Comparison of ENCODE assay signal across 9 cellular contexts in genomic region chr17:16915752-16916556, GRCh38. TPM values are rescaled to one million over a fixed set of nuclear protein-coding genes. Genes with fewer than 3 reads are reported as not detected.
A peak's percentile ranks its signal among the peaks of the same experiment; 100 is the strongest.
DNase-seq lines count a peak whose midpoint lies in the region; ATAC-seq, FAIRE-seq and TF ChIP-seq lines count a peak whose summit lies in the region.
"Had no signal": no experiment of that assay in that cellular context is flagged by ENCODE, and none has a peak within 500 bp of the region (broad histone marks: within the 10 kb centered on the region; RNA-seq: fewer than 3 reads in every experiment).

No MANE protein-coding gene starts in this region.

- no peak for FAIRE-seq in A549 (lab: Jason Lieb, UNC)

- intact Hi-C loops in activated B cell treated with CpG ODN at 0.5 μM for 24 hours (cut with micrococcal nuclease) (loop anchor here (1.0 to 10.0 kb wide), 2 partner anchors 75 to 389 kb away; partner anchors contain the start of gene NT5M), psoas muscle (cut with DNase I) (no loop called here)

- peak; percentile 69 to 91; a peak in 5 of 6 replicates for ATAC-seq in A549
- ATAC-seq in activated B cell treated with CpG ODN at 0.5 μM for 24 hours (ENCODE audit: low read depth) = peak; percentile 74
- peak in 1 of 4 donors; percentile 69 for ATAC-seq in psoas muscle
- no peak for ATAC-seq in HG02938 (IDR thresholded peaks at IDR 0.05; ENCODE audit: unreplicated experiment)
- no peak for ATAC-seq in GM19023 (IDR thresholded peaks at IDR 0.05; ENCODE audit: unreplicated experiment)

- TF ChIP-seq CTCF in A549 (IDR thresholded peaks at IDR 0.05) (peak; percentile 42; the same call in 2 of the 3 replicates), GM06990 (IDR thresholded peaks at IDR 0.05; ENCODE audit: insufficient read depth, low read length, poor library complexity, severe bottlenecking) (peak; percentile 85), Loucy (conservative IDR thresholded peaks at IDR 0.05; ENCODE audit: low read length) (peak; percentile 74), activated B cell treated with CpG ODN at 0.5 μM for 24 hours (IDR thresholded peaks at IDR 0.05) (no peak), psoas muscle (IDR thresholded peaks at IDR 0.05) (peak; percentile 26)

- POLR2A ChIA-PET in A549 (lab: Yijun Ruan, JAX) = no interaction called here
- POLR2A ChIA-PET in activated B cell treated with CpG ODN at 0.5 μM for 24 hours (lab: Charles Lee) = interaction anchor here (1.4 to 2.8 kb wide), 2 partner anchors 16 to 73 kb away, joined by 5 to 14 read pairs; no protein-coding TSS in a partner anchor

- WGBS in A549 (ENCODE audit: missing lambda C conversion rate) = 60% methylated on average over 11 of the region's 11 CpGs
- WGBS in psoas muscle, 3 donors = 64 to 67% (median 65%) methylated on average over 11 of the region's 11 CpGs

- no peaks in the 10 kb centered on the region for H3K9me3 Mint-ChIP-seq in activated B cell treated with CpG ODN at 0.5 μM for 24 hours

- no peak overlapping the region for H3K27ac Mint-ChIP-seq in activated B cell treated with CpG ODN at 0.5 μM for 24 hours
- H3K27ac Mint-ChIP-seq: brain had no signal

- H3K9me3 ChIP-seq in A549 = no peaks in the 10 kb centered on the region
- H3K9me3 ChIP-seq in Loucy (ENCODE audit: insufficient read depth, low read depth, low read length) = no peaks in the 10 kb centered on the region
- no peaks in the 10 kb centered on the region for H3K9me3 ChIP-seq in psoas muscle

- H3K36me3 ChIP-seq in GM06990 (ENCODE audit: control insufficient read depth, insufficient read depth, low read length) (no peaks in the 10 kb centered on the region), Loucy (ENCODE audit: insufficient read depth, low read length) (no peaks in the 10 kb centered on the region), psoas muscle (ENCODE audit: insufficient read depth in 1 of 2, low read depth in 1 of 2) (no peaks in the 10 kb centered on the region)

- H3K4me3 ChIP-seq in A549 (no peak overlapping the region), GM06990 (replicated peaks; ENCODE audit: low read depth, low read length) (no peak overlapping the region), Loucy (ENCODE audit: low read length, poor library complexity, severe bottlenecking) (no peak overlapping the region), psoas muscle (no peak overlapping the region)

- no peak for TF ChIP-seq POLR2A in A549 (IDR thresholded peaks at IDR 0.05; ENCODE audit: low read length)

- H3K27me3 ChIP-seq in GM06990 (replicated peaks; ENCODE audit: control insufficient read depth, insufficient read depth, low read length) (no peaks in the 10 kb centered on the region), Loucy (ENCODE audit: insufficient read depth, low read length, poor library complexity, severe bottlenecking) (no peaks in the 10 kb centered on the region), psoas muscle (ENCODE audit: insufficient read depth in 3 of 3, low read length in 2 of 3) (peaks cover 0 to 3% (median 0%) of the 10 kb centered on the region in 3 donors)

- CTCF ChIA-PET in A549 (lab: Yijun Ruan, JAX) (interaction anchor here (0.5 to 2.2 kb wide), 7 partner anchors 8 to 265 kb away, joined by 3 to 5 read pairs (median 3); no protein-coding TSS in a partner anchor), activated B cell treated with CpG ODN at 0.5 μM for 24 hours (lab: Charles Lee) (interaction anchor here (1.1 to 2.7 kb wide), 9 partner anchors 61 to 83 kb away, joined by 3 to 12 read pairs (median 5); no protein-coding TSS in a partner anchor)

- no peak overlapping the region for H3K4me2 ChIP-seq in A549
- H3K4me2 ChIP-seq in Loucy (ENCODE audit: low read depth, low read length, poor library complexity, severe bottlenecking) = peak overlapping the region; percentile 43

- peak overlapping the region; percentile 83 for H2AFZ ChIP-seq in Loucy (ENCODE audit: low read length)

- H3K4me3 Mint-ChIP-seq in activated B cell treated with CpG ODN at 0.5 μM for 24 hours = no peak overlapping the region
- H3K4me3 Mint-ChIP-seq: brain had no signal

- H3K9me2 ChIP-seq in Loucy (replicated peaks; ENCODE audit: low read depth, low read length) = no peaks in the 10 kb centered on the region

- H3K27ac ChIP-seq in A549 (no peak overlapping the region), psoas muscle (no peak overlapping the region)

- DNase-seq in A549 (ENCODE audit: low read depth in 1 of 2, low spot score in 1 of 2) = peak; percentile 67 to 75
- DNase-seq in GM06990 (ENCODE audit: extremely low read depth, insufficient read length) = peak; percentile 67
- peak; percentile 48 for DNase-seq in activated B cell treated with CpG ODN at 0.5 μM for 24 hours
- peak; percentile 42 for DNase-seq in globus pallidus (ENCODE audit: low spot score)
- DNase-seq in psoas muscle = no peak

- H3K4me1 ChIP-seq in A549 (no peaks in the 10 kb centered on the region), Loucy (ENCODE audit: insufficient read depth, low read length, poor library complexity, severe bottlenecking) (no peaks in the 10 kb centered on the region), psoas muscle (no peaks in the 10 kb centered on the region)

- H3K36me3 Mint-ChIP-seq in activated B cell treated with CpG ODN at 0.5 μM for 24 hours (ENCODE audit: low read depth) = no peaks in the 10 kb centered on the region
- H3K36me3 Mint-ChIP-seq: brain had no signal

- TF ChIP-seq EP300 in A549 (IDR thresholded peaks at IDR 0.05) = no peak

- no peaks in the 10 kb centered on the region for H3F3A ChIP-seq in Loucy (ENCODE audit: low read depth)

- peaks cover 22% of the 10 kb centered on the region for H3K4me1 Mint-ChIP-seq in activated B cell treated with CpG ODN at 0.5 μM for 24 hours

- no peaks in the 10 kb centered on the region for H4K20me1 ChIP-seq in Loucy (ENCODE audit: insufficient read depth, low read length, poor library complexity, severe bottlenecking)

- H3K9ac ChIP-seq in Loucy (ENCODE audit: low read depth, low read length, poor library complexity, severe bottlenecking) = no peak overlapping the region

- no peaks in the 10 kb centered on the region for H3K27me3 Mint-ChIP-seq in activated B cell treated with CpG ODN at 0.5 μM for 24 hours

- TF ChIP-seq RAD21 in A549 (conservative IDR thresholded peaks at IDR 0.05 in 1 of 2, IDR thresholded peaks at IDR 0.05 in 1 of 2) = peak; percentile 42 to 54

- no peaks in the 10 kb centered on the region for H3K79me2 ChIP-seq in Loucy (ENCODE audit: insufficient read depth, low read length)

TF ChIP-seq in A549, 52 proteins besides CTCF, POLR2A, EP300 and RAD21:
- TF ChIP-seq SMC3 (IDR thresholded peaks at IDR 0.05) (peak; percentile 57), HOXB5 (CRISPR knock-in tag; IDR thresholded peaks at IDR 0.05) (no peak)
TF ChIP-seq in A549: peak in this region for 1.

RNA-seq across cellular contexts. Expression of gene TNFRSF13B, which starts 56.0 kb away (rescaled TPM):
- polyA plus RNA-seq in A549 (2011; rRNA removed) = not detected in 2 replicates
- not detected in 2 replicates for polyA plus RNA-seq in A549 (2012; cell fraction: cytosol; rRNA removed)
- not detected in 2 replicates for polyA plus RNA-seq in A549 (2012; cell fraction: nucleus; rRNA removed)
- not detected in 3 replicates for polyA plus RNA-seq in A549 (2017; fragmentation: RNase III; extraction: RNeasy Plus Mini Kit Qiagen cat#74134 plus additional on column Dnase treatment)
- polyA minus RNA-seq in A549 (2011; rRNA and poly(A)+ RNA removed) = not detected in 2 replicates
- total RNA-seq in activated B cell treated with CpG ODN at 0.5 μM for 24 hours = 316 and 342 TPM in 2 replicates
- not detected for total RNA-seq in psoas muscle
- polyA plus RNA-seq in psoas muscle = not detected

Comparison
In these comparisons a context has a peak if more than half of its experiments do, and no peak if none do; other contexts are left out.
1. ATAC-seq: peak in A549 (2 of 2) and activated B cell treated with CpG ODN at 0.5 μM for 24 hours (single experiment); none in HG02938 (single experiment) and GM19023 (single experiment).
2. DNase-seq: peak in A549 (2 of 2), GM06990 (single experiment), activated B cell treated with CpG ODN at 0.5 μM for 24 hours (single experiment) and globus pallidus (single experiment); none in psoas muscle (0 of 2).
3. RNA of gene TNFRSF13B, which starts 56.0 kb away (total RNA-seq): 316 to 342 TPM in activated B cell treated with CpG ODN at 0.5 μM for 24 hours; not detected in psoas muscle; every median in the first group is over 100 times any median in the second.